ENCODE assay signal across 1 cellular context in the genomic region with DNA sequence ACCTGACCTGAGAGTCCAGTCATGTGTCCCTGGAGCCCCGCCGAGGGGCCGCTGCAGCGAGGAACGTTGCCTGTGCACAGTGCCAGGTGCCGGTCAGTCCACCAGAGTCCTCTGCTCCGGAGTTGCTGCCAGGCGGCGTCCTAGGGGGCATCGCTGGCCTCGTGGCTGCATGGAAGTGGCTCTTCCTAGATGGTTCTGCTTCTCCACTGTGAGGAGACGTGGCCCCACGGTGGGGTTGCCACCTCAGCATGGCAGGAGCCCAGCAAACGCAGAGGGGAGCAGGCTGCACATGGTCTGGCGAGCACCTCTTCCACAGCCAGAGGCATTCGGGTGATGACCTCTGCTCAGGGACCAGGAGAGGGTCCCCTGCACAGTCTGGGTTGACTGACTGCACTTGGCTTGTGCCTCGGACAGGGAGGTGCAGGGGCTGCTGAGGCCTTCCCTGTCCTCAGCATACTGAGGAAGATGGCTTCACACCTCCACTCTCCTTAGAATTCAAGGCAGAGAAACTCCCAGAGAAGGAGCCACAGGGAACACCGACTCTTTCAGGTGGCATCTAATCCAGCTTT.
TF ChIP-seq lines count a peak whose summit lies in the region.

No MANE protein-coding gene starts in this region.

TF ChIP-seq in K562, 482 proteins besides CTCF, POLR2A, EP300 and RAD21:
- TF ChIP-seq, protein P1, sequence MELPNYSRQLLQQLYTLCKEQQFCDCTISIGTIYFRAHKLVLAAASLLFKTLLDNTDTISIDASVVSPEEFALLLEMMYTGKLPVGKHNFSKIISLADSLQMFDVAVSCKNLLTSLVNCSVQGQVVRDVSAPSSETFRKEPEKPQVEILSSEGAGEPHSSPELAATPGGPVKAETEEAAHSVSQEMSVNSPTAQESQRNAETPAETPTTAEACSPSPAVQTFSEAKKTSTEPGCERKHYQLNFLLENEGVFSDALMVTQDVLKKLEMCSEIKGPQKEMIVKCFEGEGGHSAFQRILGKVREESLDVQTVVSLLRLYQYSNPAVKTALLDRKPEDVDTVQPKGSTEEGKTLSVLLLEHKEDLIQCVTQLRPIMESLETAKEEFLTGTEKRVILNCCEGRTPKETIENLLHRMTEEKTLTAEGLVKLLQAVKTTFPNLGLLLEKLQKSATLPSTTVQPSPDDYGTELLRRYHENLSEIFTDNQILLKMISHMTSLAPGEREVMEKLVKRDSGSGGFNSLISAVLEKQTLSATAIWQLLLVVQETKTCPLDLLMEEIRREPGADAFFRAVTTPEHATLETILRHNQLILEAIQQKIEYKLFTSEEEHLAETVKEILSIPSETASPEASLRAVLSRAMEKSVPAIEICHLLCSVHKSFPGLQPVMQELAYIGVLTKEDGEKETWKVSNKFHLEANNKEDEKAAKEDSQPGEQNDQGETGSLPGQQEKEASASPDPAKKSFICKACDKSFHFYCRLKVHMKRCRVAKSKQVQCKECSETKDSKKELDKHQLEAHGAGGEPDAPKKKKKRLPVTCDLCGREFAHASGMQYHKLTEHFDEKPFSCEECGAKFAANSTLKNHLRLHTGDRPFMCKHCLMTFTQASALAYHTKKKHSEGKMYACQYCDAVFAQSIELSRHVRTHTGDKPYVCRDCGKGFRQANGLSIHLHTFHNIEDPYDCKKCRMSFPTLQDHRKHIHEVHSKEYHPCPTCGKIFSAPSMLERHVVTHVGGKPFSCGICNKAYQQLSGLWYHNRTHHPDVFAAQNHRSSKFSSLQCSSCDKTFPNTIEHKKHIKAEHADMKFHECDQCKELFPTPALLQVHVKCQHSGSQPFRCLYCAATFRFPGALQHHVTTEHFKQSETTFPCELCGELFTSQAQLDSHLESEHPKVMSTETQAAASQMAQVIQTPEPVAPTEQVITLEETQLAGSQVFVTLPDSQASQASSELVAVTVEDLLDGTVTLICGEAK (IDR thresholded peaks at IDR 0.05): no peak
- TF ChIP-seq, protein P1 (CRISPR knock-in tag; IDR thresholded peaks at IDR 0.05): no peak
- TF ChIP-seq MTA1 (IDR thresholded peaks at IDR 0.05; ENCODE audit: borderline replicate concordance) (no peak), RBM22 (IDR thresholded peaks at IDR 0.05; ENCODE audit: low read depth, low read length, poor library complexity, severe bottlenecking) (peak; percentile 73), POLR2G (IDR thresholded peaks at IDR 0.05; ENCODE audit: low read depth, low read length) (peak; percentile 14; the same call in 1 of the 2 replicates)
